In genomic region chr7:128084896-128085608, GRCh38 we compare ENCODE assay signal across 16 cellular contexts. TPM values are rescaled to one million over a fixed set of nuclear protein-coding genes. Genes with fewer than 3 reads are reported as not detected.
DNase-seq lines count a peak whose midpoint lies in the region; ATAC-seq, FAIRE-seq and TF ChIP-seq lines count a peak whose summit lies in the region.
"Had no signal": no experiment of that assay in that cellular context is flagged by ENCODE, and none has a peak within 500 bp of the region (broad histone marks: within the 10 kb centered on the region; RNA-seq: fewer than 3 reads in every experiment).

No MANE protein-coding gene starts in this region.

- no peak overlapping the region for H2BK5ac ChIP-seq in neuronal stem cell (ENCODE audit: low read length)

- no peak overlapping the region for H4K8ac ChIP-seq in neuronal stem cell (ENCODE audit: low read depth, low read length)

- H3K4me3 ChIP-seq in fibroblast of villous mesenchyme (ENCODE audit: low read depth, low read length) (no peak overlapping the region), neuronal stem cell (ENCODE audit: low read length in 2 of 2) (no peak overlapping the region)
- H3K4me3 ChIP-seq: dorsolateral prefrontal cortex had no signal

- DNase-seq in Daoy (ENCODE audit: low read depth) (peak; percentile 75), SK-N-DZ (ENCODE audit: low spot score) (peak; percentile 59), fibroblast of villous mesenchyme (ENCODE audit: low read depth) (peak; percentile 62), neuronal stem cell (ENCODE audit: low spot score) (no peak), MV-4-11 (lab: John Stamatoyannopoulos, UW) (no peak), GM12891 (ENCODE audit: insufficient read length, low spot score) (no peak)
- DNase-seq in effector CD4-positive, alpha-beta T cell, result no peak
- DNase-seq: activated CD4-positive, alpha-beta T cell treated with anti-CD3 and anti-CD28 coated beads, Interleukin-2, amount 10 ng/mL, durations not matched to agents 24 days and 14 days; activated T-cell treated with anti-CD3 and anti-CD28 coated beads, Interleukin-2, amount 50 U/mL, for 48 hours; dorsolateral prefrontal cortex; stimulated activated CD4-positive, alpha-beta T cell treated with anti-CD3 and anti-CD28 coated beads, Interleukin-2, amount 100 ng/mL, for 24 hours; trophoblast cell had no signal

- TF ChIP-seq CTCF in fibroblast of villous mesenchyme (IDR thresholded peaks at IDR 0.05; ENCODE audit: insufficient read depth, low read depth, low read length), result no peak

- no peaks in the 10 kb centered on the region for H3K9me3 ChIP-seq in neuronal stem cell (replicated peaks in 1 of 2; ENCODE audit: control insufficient read depth in 2 of 2, insufficient read depth in 1 of 2, low read depth in 1 of 2, low read length in 2 of 2)

- no peak overlapping the region for H3K9ac ChIP-seq in neuronal stem cell (ENCODE audit: low read depth, low read length, poor library complexity)

- ATAC-seq in HG03159 (IDR thresholded peaks at IDR 0.05; ENCODE audit: unreplicated experiment), result no peak

- H3K23ac ChIP-seq in neuronal stem cell (ENCODE audit: low read depth, low read length, poor library complexity), result peak overlapping the region; percentile 38

- no peak overlapping the region for H2AK5ac ChIP-seq in neuronal stem cell (ENCODE audit: low read depth, low read length)

- H2AFZ ChIP-seq in neuronal stem cell (ENCODE audit: low read length), result no peak overlapping the region

- H3K79me1 ChIP-seq in neuronal stem cell (ENCODE audit: low read depth, low read length), result no peaks in the 10 kb centered on the region

- WGBS in neuronal stem cell (ENCODE audit: extremely low coverage in 2 of 2, insufficient read length in 2 of 2, insufficient replicate concordance in 1 of 2), 2 donors, result no CpG with 5 or more reads among the region's 10 CpGs

- peaks cover 18 to 82% of the 10 kb centered on the region in 2 donors for H3K36me3 ChIP-seq in neuronal stem cell (replicated peaks in 1 of 2; ENCODE audit: control insufficient read depth in 2 of 2, insufficient read depth in 2 of 2, low read length in 2 of 2)

- H2BK120ac ChIP-seq in neuronal stem cell (ENCODE audit: low read depth, low read length), result no peak overlapping the region

- no peak overlapping the region for H3K14ac ChIP-seq in neuronal stem cell (ENCODE audit: low read length)

- no peak overlapping the region for H2BK15ac ChIP-seq in neuronal stem cell (ENCODE audit: low read length)

- H3K4ac ChIP-seq in neuronal stem cell (ENCODE audit: low read length), result no peak overlapping the region

- H3K27ac ChIP-seq in neuronal stem cell (replicated peaks; ENCODE audit: low read length), result no peak overlapping the region
- H3K27ac ChIP-seq: C4-2B, dorsolateral prefrontal cortex had no signal

- no peak overlapping the region for H4K91ac ChIP-seq in neuronal stem cell (ENCODE audit: low read depth, low read length, poor library complexity)

- peaks cover 18 to 23% of the 10 kb centered on the region in 2 donors for H3K4me1 ChIP-seq in neuronal stem cell (ENCODE audit: control insufficient read depth in 2 of 2, insufficient read depth in 1 of 2, low read depth in 1 of 2, low read length in 2 of 2)

- no peak for TF ChIP-seq POLR2A in GM12891 (IDR thresholded peaks at IDR 0.05; ENCODE audit: low read depth, low read length)

- no peak overlapping the region for H2BK12ac ChIP-seq in neuronal stem cell (ENCODE audit: low read length)

- H3K18ac ChIP-seq in neuronal stem cell (ENCODE audit: low read length), result no peak overlapping the region

- FAIRE-seq in GM12891 (lab: Jason Lieb, UNC), result no peak
- FAIRE-seq: keratinocyte had no signal

- H3K27me3 ChIP-seq in neuronal stem cell (ENCODE audit: control insufficient read depth in 3 of 3, insufficient read depth in 3 of 3, low read depth in 1 of 3, low read length in 3 of 3), result no peaks in the 10 kb centered on the region
- H3K27me3 ChIP-seq: dorsolateral prefrontal cortex had no signal

- H3K4me2 ChIP-seq in neuronal stem cell (ENCODE audit: insufficient read depth, low read length, poor library complexity, severe bottlenecking), result no peak overlapping the region

TF ChIP-seq in GM12891, 5 proteins besides CTCF, POLR2A, EP300 and RAD21:
- TF ChIP-seq PAX5 (IDR thresholded peaks at IDR 0.05; ENCODE audit: insufficient read depth, low read length, severe bottlenecking) (no peak), SPI1 (IDR thresholded peaks at IDR 0.05; ENCODE audit: low read depth, low read length) (no peak), POU2F2 (IDR thresholded peaks at IDR 0.05; ENCODE audit: low read depth, low read length) (no peak), POLR2AphosphoS5 (IDR thresholded peaks at IDR 0.05; ENCODE audit: low read depth, low read length) (no peak), TAF1 (IDR thresholded peaks at IDR 0.05; ENCODE audit: low read depth, low read length) (no peak)

RNA-seq across cellular contexts. Expression of gene LRRC4, which starts 53.8 kb away (rescaled TPM):
- total RNA-seq in Daoy (2014; rRNA removed; shearing (Covaris generic)), result 0.51 and 1.4 TPM in 2 replicates
- 1.4 and 1.9 TPM in 2 replicates for polyA plus RNA-seq in SK-N-DZ (2014; cell fraction: cytosol; rRNA removed)
- 1.4 and 1.9 TPM in 2 replicates for polyA plus RNA-seq in SK-N-DZ (2014; cell fraction: nucleus; rRNA removed)
- under 0.01 TPM in 1 of 2 replicates, not detected in the other for total RNA-seq in fibroblast of villous mesenchyme
- polyA plus RNA-seq in neuronal stem cell (2013, experiment 1 of 2), result 50.0 TPM
- polyA plus RNA-seq in neuronal stem cell (2013, experiment 2 of 2), result 47.3 TPM
- polyA plus RNA-seq in GM12891 (2012; ENCODE audit: low read depth, missing spikeins), result 0.06 TPM
- total RNA-seq: T-helper 2 cell treated with Interferon-gamma antibody and Interleukin-4, amounts not matched to agents 100 ng/mL and 5 ng/mL, for 36 hours had no signal

Comparison
In these comparisons a context has a peak if more than half of its experiments do, and no peak if none do; other contexts are left out.
1. DNase-seq: peak in Daoy (single experiment), SK-N-DZ (single experiment) and fibroblast of villous mesenchyme (single experiment); none in neuronal stem cell (single experiment), MV-4-11 (single experiment), effector CD4-positive, alpha-beta T cell (single experiment) and GM12891 (single experiment).